ENCODE assay signal across 9 cellular contexts in the genomic region with DNA sequence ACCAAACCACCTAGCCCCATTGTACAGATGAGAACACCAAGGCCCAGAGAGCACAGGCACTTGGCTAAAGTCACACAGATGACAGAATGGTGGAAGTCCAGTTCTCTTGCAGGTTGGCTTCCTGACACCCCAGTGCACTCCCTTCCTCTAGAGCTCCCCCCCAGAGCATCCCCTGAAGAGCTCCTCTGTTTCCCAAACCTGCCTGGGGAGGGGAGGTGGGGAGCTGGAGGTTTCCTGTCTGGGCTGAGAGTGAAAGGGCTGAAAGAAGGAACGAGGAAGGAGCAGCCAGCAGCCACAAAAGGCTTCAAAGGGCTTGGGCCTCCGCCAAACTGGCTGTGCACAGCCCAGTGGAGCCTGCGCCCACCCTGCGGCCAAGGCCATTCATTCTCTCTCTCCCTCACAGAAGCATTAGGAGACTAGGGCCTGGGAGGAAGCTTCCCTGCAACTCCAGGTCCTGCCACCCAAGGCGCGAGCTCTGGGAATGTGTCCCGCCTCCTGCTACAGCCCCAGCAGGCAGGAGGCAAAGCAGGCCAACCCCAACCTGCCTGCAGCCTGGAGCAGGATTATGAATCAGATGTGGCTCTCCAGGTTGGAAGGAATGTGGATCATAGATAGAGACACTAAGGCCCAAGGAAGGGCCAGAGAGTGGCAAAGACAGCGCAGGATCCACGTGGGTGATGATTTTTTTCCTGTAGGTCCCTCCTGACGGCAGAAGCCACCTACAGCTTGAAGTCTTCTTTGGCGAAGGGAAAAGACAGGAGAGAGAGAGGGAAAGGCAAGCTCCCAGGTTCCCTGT. TPM values are rescaled to one million over a fixed set of nuclear protein-coding genes. Genes with fewer than 3 reads are reported as not detected.
A peak's percentile ranks its signal among the peaks of the same experiment; 100 is the strongest.
DNase-seq lines count a peak whose midpoint lies in the region; ATAC-seq, FAIRE-seq and TF ChIP-seq lines count a peak whose summit lies in the region.
"Had no signal": no experiment of that assay in that cellular context is flagged by ENCODE, and none has a peak within 500 bp of the region (broad histone marks: within the 10 kb centered on the region; RNA-seq: fewer than 3 reads in every experiment).

No MANE protein-coding gene starts in this region.

- dilution Hi-C loops in keratinocyte (cut with MboI; ENCODE audit: extremely low pct_ligation_motif_present, low sequenced_read_pairs): no loop called here

- no peak for TF ChIP-seq CTCF in cardiac muscle cell (IDR thresholded peaks at IDR 0.05; ENCODE audit: low read depth, low read length)
- peak; percentile 16 for TF ChIP-seq CTCF in astrocyte of the cerebellum (IDR thresholded peaks at IDR 0.05; ENCODE audit: low read depth, low read length, missing control alignments)
- TF ChIP-seq CTCF in keratinocyte (optimal IDR thresholded peaks at IDR 0.05 in 1 of 3, IDR thresholded peaks at IDR 0.05 in 1 of 3, conservative IDR thresholded peaks at IDR 0.05 in 1 of 3; ENCODE audit: extremely low read depth in 1 of 3, insufficient read depth in 2 of 3, low read length in 3 of 3): peak; percentile 36 to 45 (median 36)
- no peak for TF ChIP-seq CTCF in upper lobe of right lung (IDR thresholded peaks at IDR 0.05)
- no peak for TF ChIP-seq CTCF in right atrium auricular region (IDR thresholded peaks at IDR 0.05)

- H2AFZ ChIP-seq in keratinocyte (ENCODE audit: control insufficient read depth, low read length): peak overlapping the region; percentile 77

- H3K9me1 ChIP-seq in keratinocyte (ENCODE audit: control insufficient read depth, extremely low read depth, insufficient read depth, low read length): no peaks in the 10 kb centered on the region

- H3K4me1 ChIP-seq in cardiac muscle cell (ENCODE audit: low read depth) (no peaks in the 10 kb centered on the region), keratinocyte (ENCODE audit: control insufficient read depth, extremely low read depth, insufficient read depth, low read length) (peaks cover 23% of the 10 kb centered on the region), upper lobe of right lung (peaks cover 11% of the 10 kb centered on the region), right atrium auricular region (peaks cover 0 to 13% of the 10 kb centered on the region in 2 donors)

- H3K36me3 ChIP-seq in cardiac muscle cell: no peaks in the 10 kb centered on the region
- H3K36me3 ChIP-seq in keratinocyte (ENCODE audit: control insufficient read depth in 2 of 2, extremely low read depth in 1 of 2, insufficient read depth in 2 of 2, low read length in 2 of 2): no peaks in the 10 kb centered on the region
- no peaks in the 10 kb centered on the region for H3K36me3 ChIP-seq in upper lobe of right lung
- no peaks in the 10 kb centered on the region for H3K36me3 ChIP-seq in right atrium auricular region

- intact Hi-C loops in left cardiac atrium (cut with DNase I): no loop called here
- intact Hi-C loops in upper lobe of right lung (cut with DNase I): no loop called here

- ATAC-seq in left cardiac atrium: no peak
- peak; percentile 9 for ATAC-seq in upper lobe of right lung

- peak; percentile 52 to 60 for DNase-seq in cardiac muscle cell (ENCODE audit: low read depth in 1 of 2, low spot score in 1 of 2)
- DNase-seq in left cardiac atrium: no peak
- DNase-seq in astrocyte of the cerebellum (ENCODE audit: low read depth): peak; percentile 63
- DNase-seq in keratinocyte (ENCODE audit: low read depth, low spot score): peak; percentile 75
- DNase-seq in upper lobe of right lung: no peak
- DNase-seq in NCI-H128 (lab: John Stamatoyannopoulos, UW; ENCODE audit: unreplicated experiment): no peak
- DNase-seq in right atrium auricular region (ENCODE audit: low spot score): no peak
- DNase-seq in NCI-H187 treated with DMSO at 0.1 percent for 48 hours (lab: John Stamatoyannopoulos, UW): no peak
- DNase-seq: SHP77 treated with DMSO at 0.1 percent for 48 hours had no signal

- no peaks in the 10 kb centered on the region for H3K9me3 ChIP-seq in cardiac muscle cell (ENCODE audit: low read depth)
- no peaks in the 10 kb centered on the region for H3K9me3 ChIP-seq in keratinocyte (ENCODE audit: control insufficient read depth, low read depth, low read length)
- no peaks in the 10 kb centered on the region for H3K9me3 ChIP-seq in upper lobe of right lung
- H3K9me3 ChIP-seq in right atrium auricular region: peaks cover 0 to 10% of the 10 kb centered on the region in 2 donors

- peak; percentile 97 for FAIRE-seq in keratinocyte (lab: Jason Lieb, UNC)

- H3K27ac ChIP-seq in cardiac muscle cell (no peak overlapping the region), keratinocyte (ENCODE audit: control insufficient read depth, insufficient read depth, low read length) (no peak overlapping the region), upper lobe of right lung (no peak overlapping the region), right atrium auricular region (no peak overlapping the region)

- peak overlapping the region; percentile 76 for H3K4me2 ChIP-seq in keratinocyte (ENCODE audit: control insufficient read depth, extremely low read depth, insufficient read depth, low read depth, low read length)

- in situ Hi-C loops in astrocyte of the cerebellum (cut with HindIII; ENCODE audit: low sequenced_read_pairs): no loop called here

- H3K79me2 ChIP-seq in keratinocyte (ENCODE audit: control insufficient read depth, insufficient read depth, low read length): no peaks in the 10 kb centered on the region

- H3K4me3 ChIP-seq in cardiac muscle cell: no peak overlapping the region
- H3K4me3 ChIP-seq in astrocyte of the cerebellum (ENCODE audit: low read depth, low read length): no peak overlapping the region
- peak overlapping the region in 1 of 3 experiments; percentile 21 for H3K4me3 ChIP-seq in keratinocyte (ENCODE audit: control insufficient read depth in 2 of 3, extremely low read depth in 1 of 3, insufficient read depth in 2 of 3, low read depth in 1 of 3, low read length in 3 of 3)
- no peak overlapping the region for H3K4me3 ChIP-seq in upper lobe of right lung
- H3K4me3 ChIP-seq in right atrium auricular region: no peak overlapping the region

- H3K9ac ChIP-seq in keratinocyte (ENCODE audit: control insufficient read depth, extremely low read depth, insufficient read depth, low read length): no peak overlapping the region

- H3K27me3 ChIP-seq in cardiac muscle cell (peaks cover 30% of the 10 kb centered on the region), keratinocyte (ENCODE audit: control insufficient read depth, extremely low read depth, insufficient read depth, low read length) (peaks cover 6% of the 10 kb centered on the region), upper lobe of right lung (peaks cover 52% of the 10 kb centered on the region), right atrium auricular region (peaks cover 0 to 15% of the 10 kb centered on the region in 2 donors)

- H4K20me1 ChIP-seq in keratinocyte (ENCODE audit: control insufficient read depth, extremely low read depth, insufficient read depth, low read length): no peaks in the 10 kb centered on the region

RNA-seq across cellular contexts. Expression of a gene that starts 0.9 kb away (rescaled TPM):
- total RNA-seq in cardiac muscle cell (0.18 and 0.67 TPM in 2 replicates), left cardiac atrium (under 1 TPM in 1 of 2 donors, not detected in 1; 0.21 TPM), upper lobe of right lung (not detected), right atrium auricular region (not detected)
- polyA plus RNA-seq in cardiac muscle cell (0.15 TPM in 1 of 2 replicates, not detected in the other), keratinocyte (0.14 to 0.68 TPM (median 0.46 TPM) in 3 replicates)
- 0.49 TPM for polyA plus RNA-seq in keratinocyte (2011; ENCODE audit: low read depth)
- 0.12 and 0.30 TPM in 2 replicates for polyA plus RNA-seq in keratinocyte (2011; cell fraction: cytosol; rRNA removed)
- 0.71 and 1.2 TPM in 2 replicates for polyA plus RNA-seq in keratinocyte (2011; cell fraction: nucleus; rRNA removed)
- polyA plus RNA-seq in keratinocyte (2012; ENCODE audit: low replicate concordance): 0.34 and 0.95 TPM in 2 replicates
- 0.59 to 5.9 TPM (median 0.64 TPM) in 3 replicates for polyA minus RNA-seq in keratinocyte
- not detected for polyA minus RNA-seq in keratinocyte (2011; cell fraction: cytosol; rRNA and poly(A)+ RNA removed)
- polyA minus RNA-seq in keratinocyte (2011; cell fraction: nucleus; rRNA and poly(A)+ RNA removed): 1.8 TPM in 2 replicates

RNA-seq across cellular contexts. Expression of a gene that starts 43.6 kb away (rescaled TPM):
- total RNA-seq in cardiac muscle cell (not detected in 2 replicates), left cardiac atrium (10 to 100 TPM; 21.7 to 50.1 TPM), upper lobe of right lung (89.0 TPM), right atrium auricular region (10 to 100 TPM in 1 of 2 donors, 1 to 10 TPM in 1; 9.4 to 12.8 TPM)
- polyA plus RNA-seq in cardiac muscle cell (not detected in 2 replicates), keratinocyte (5.6 to 10.6 TPM (median 8.9 TPM) in 3 replicates)
- polyA plus RNA-seq in keratinocyte (2011; ENCODE audit: low read depth): 0.10 TPM
- polyA plus RNA-seq in keratinocyte (2011; cell fraction: cytosol; rRNA removed): 4.4 and 4.7 TPM in 2 replicates
- polyA plus RNA-seq in keratinocyte (2011; cell fraction: nucleus; rRNA removed): 21.9 and 25.1 TPM in 2 replicates
- 0.18 and 22.5 TPM in 2 replicates for polyA plus RNA-seq in keratinocyte (2012; ENCODE audit: low replicate concordance)
- polyA minus RNA-seq in keratinocyte: 23.2 to 78.4 TPM (median 28.7 TPM) in 3 replicates
- polyA minus RNA-seq in keratinocyte (2011; cell fraction: cytosol; rRNA and poly(A)+ RNA removed): 8.1 TPM
- 12.0 and 19.1 TPM in 2 replicates for polyA minus RNA-seq in keratinocyte (2011; cell fraction: nucleus; rRNA and poly(A)+ RNA removed)

Comparison
In these comparisons a context has a peak if more than half of its experiments do, and no peak if none do; other contexts are left out.
1. DNase-seq: peak in cardiac muscle cell (2 of 2), astrocyte of the cerebellum (single experiment) and keratinocyte (single experiment); none in left cardiac atrium (single experiment), upper lobe of right lung (single experiment), NCI-H128 (single experiment), right atrium auricular region (single experiment) and NCI-H187 treated with DMSO at 0.1 percent for 48 hours (single experiment).
2. RNA of a gene that starts 43.6 kb away (total RNA-seq): 89.0 TPM in upper lobe of right lung (single experiment), 21.7 to 50.1 TPM in left cardiac atrium and 9.4 to 12.8 TPM in right atrium auricular region; not detected in cardiac muscle cell; every median in the first group is over 10 times any median in the second.
3. CTCF ChIP-seq: peak in astrocyte of the cerebellum (single experiment) and keratinocyte (3 of 3); none in cardiac muscle cell (single experiment), upper lobe of right lung (single experiment) and right atrium auricular region (0 of 2).